Comparison of ENCODE assay signal across 17 cellular contexts in genomic region chr5:160960592-160960991, GRCh38.
"Had no signal": no experiment of that assay in that cellular context is flagged by ENCODE, and none has a peak within 500 bp of the region (broad histone marks: within the 10 kb centered on the region; RNA-seq: fewer than 3 reads in every experiment).

No MANE protein-coding gene starts in this region.

- H3K4me1 ChIP-seq: adrenal gland, colonic mucosa, heart right ventricle, tibial artery had no signal

- H3K4me1 Mint-ChIP-seq: activated CD4-positive, alpha-beta T cell treated with anti-CD3 and anti-CD28 coated beads for 36 hours; endodermal cell; immature natural killer cell; naive thymus-derived CD4-positive, alpha-beta T cell; WTC11 had no signal

- ATAC-seq: activated naive CD4-positive, alpha-beta T cell treated with anti-CD3 and anti-CD28 coated beads, Interleukin-2, amount 50 U/mL, for 72 hours; heart right ventricle; naive thymus-derived CD4-positive, alpha-beta T cell; WTC11 had no signal

- H3K27ac ChIP-seq: adrenal gland, colonic mucosa, heart right ventricle, tibial artery had no signal

- H3K9me3 ChIP-seq: adrenal gland, colonic mucosa, heart right ventricle, tibial artery had no signal

- H3K27ac Mint-ChIP-seq: activated CD4-positive, alpha-beta memory T cell treated with anti-CD3 and anti-CD28 coated beads for 36 hours; activated CD4-positive, alpha-beta T cell treated with anti-CD3 and anti-CD28 coated beads for 36 hours; activated naive CD4-positive, alpha-beta T cell treated with anti-CD3 and anti-CD28 coated beads, Interleukin-2, amount 50 U/mL, for 72 hours; activated T-helper 1 cell treated with anti-CD3 and anti-CD28 coated beads, Interleukin-12 subunit alpha, Interleukin-12 subunit beta, Interleukin-2, Interleukin-4 antibody, amounts not matched to agents 30 ng/mL and 10 ng/mL and 1 ng/mL, durations not matched to agents 14 hours and 24 hours and 36 hours; endodermal cell; immature natural killer cell; naive thymus-derived CD4-positive, alpha-beta T cell; WTC11 had no signal

- H3K9me3 Mint-ChIP-seq: activated CD4-positive, alpha-beta memory T cell treated with anti-CD3 and anti-CD28 coated beads for 36 hours; activated naive CD4-positive, alpha-beta T cell treated with anti-CD3 and anti-CD28 coated beads, Interleukin-2, amount 50 U/mL, for 72 hours; activated T-helper 1 cell treated with anti-CD3 and anti-CD28 coated beads, Interleukin-12 subunit alpha, Interleukin-12 subunit beta, Interleukin-2, Interleukin-4 antibody, amounts not matched to agents 30 ng/mL and 10 ng/mL and 1 ng/mL, durations not matched to agents 14 hours and 24 hours and 36 hours; endodermal cell; WTC11 had no signal

- H3K36me3 ChIP-seq: adrenal gland, colonic mucosa, heart right ventricle, tibial artery had no signal

- H3K4me3 Mint-ChIP-seq: activated CD4-positive, alpha-beta memory T cell treated with anti-CD3 and anti-CD28 coated beads for 36 hours; activated CD4-positive, alpha-beta T cell treated with anti-CD3 and anti-CD28 coated beads for 36 hours; activated T-helper 1 cell treated with anti-CD3 and anti-CD28 coated beads, Interleukin-12 subunit alpha, Interleukin-12 subunit beta, Interleukin-2, Interleukin-4 antibody, amounts not matched to agents 30 ng/mL and 10 ng/mL and 1 ng/mL, durations not matched to agents 14 hours and 24 hours and 36 hours; endodermal cell; immature natural killer cell; naive thymus-derived CD4-positive, alpha-beta T cell; WTC11 had no signal

- H3K4me3 ChIP-seq: adrenal gland, colonic mucosa, heart right ventricle, tibial artery had no signal

- H3K36me3 Mint-ChIP-seq: activated CD4-positive, alpha-beta memory T cell treated with anti-CD3 and anti-CD28 coated beads for 36 hours; activated naive CD4-positive, alpha-beta T cell treated with anti-CD3 and anti-CD28 coated beads, Interleukin-2, amount 50 U/mL, for 72 hours; immature natural killer cell; naive thymus-derived CD4-positive, alpha-beta T cell; WTC11 had no signal

- DNase-seq: activated CD4-positive, alpha-beta memory T cell treated with anti-CD3 and anti-CD28 coated beads for 36 hours; activated CD4-positive, alpha-beta T cell treated with anti-CD3 and anti-CD28 coated beads for 36 hours; activated gamma-delta T cell treated with Interleukin-2 at 50 U/mL for 16 hours; activated T-cell treated with anti-CD3 and anti-CD28 coated beads for 4 hours; adrenal gland; colonic mucosa; endodermal cell; heart right ventricle; immature natural killer cell; mesenchymal stem cell; naive thymus-derived CD4-positive, alpha-beta T cell; retina; stimulated activated naive CD4-positive, alpha-beta T cell; tibial artery had no signal

- H3K27me3 ChIP-seq: adrenal gland, colonic mucosa, tibial artery had no signal
